16 cellular contexts compared by ENCODE assay signal in the genomic region with DNA sequence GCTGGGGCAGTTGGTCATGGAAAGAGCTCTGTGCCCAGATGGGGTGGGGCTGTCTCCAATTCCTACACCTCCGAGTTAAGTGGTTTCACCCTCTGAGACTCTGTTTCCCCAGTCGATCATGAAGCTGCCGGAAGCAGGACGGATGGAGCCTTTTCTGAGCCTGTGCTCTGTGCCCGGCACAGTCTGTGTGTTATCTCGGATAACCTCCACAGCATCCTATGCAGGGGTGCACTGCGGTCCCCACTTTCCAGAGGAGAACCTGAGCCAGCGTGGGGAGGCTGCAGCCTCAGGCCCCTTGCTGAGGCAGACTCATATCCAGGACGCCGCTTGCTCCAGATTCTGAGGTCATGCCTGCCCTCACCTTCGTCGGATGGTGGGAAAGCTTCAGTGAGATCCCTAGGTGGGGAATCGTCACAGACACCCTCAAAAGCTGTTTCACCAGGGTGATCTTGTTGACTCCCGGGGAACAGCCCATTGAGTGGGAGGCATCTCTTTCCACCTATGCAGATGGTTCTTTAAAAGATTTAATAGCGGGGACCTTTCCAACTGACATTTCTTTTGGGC.
"Had no signal": no experiment of that assay in that cellular context is flagged by ENCODE, and none has a peak within 500 bp of the region (broad histone marks: within the 10 kb centered on the region; RNA-seq: fewer than 3 reads in every experiment).

No MANE protein-coding gene starts in this region.

- ATAC-seq: activated T-cell treated with anti-CD3 and anti-CD28 coated beads, Interleukin-2, amount 50 U/mL, for 4 hours; body of pancreas; gastroesophageal sphincter; natural killer cell; SK-N-SH treated with all-trans-retinoic acid at 6 μM for 48 hours had no signal

- H3K27me3 ChIP-seq: body of pancreas, gastroesophageal sphincter, hepatocyte, transverse colon had no signal

- H3K4me3 ChIP-seq: body of pancreas, gastroesophageal sphincter, hepatocyte, lung, skin epidermis, transverse colon had no signal

- H3K36me3 ChIP-seq: gastroesophageal sphincter, transverse colon had no signal

- H3K4me1 ChIP-seq: body of pancreas, gastroesophageal sphincter, transverse colon had no signal

- H3K36me3 Mint-ChIP-seq: natural killer cell had no signal

- H3K4me3 Mint-ChIP-seq: activated T-cell treated with anti-CD3 and anti-CD28 coated beads, Interleukin-2, amount 50 U/mL, for 4 hours; central memory CD8-positive, alpha-beta T cell; natural killer cell; T-helper 1 cell treated with Interleukin-12 subunit alpha and Interleukin-12 subunit beta and Interleukin-4 antibody, amounts not matched to agents 30 μg/mL and 1 μg/mL, for 36 hours had no signal

- H3K9me3 ChIP-seq: body of pancreas, gastroesophageal sphincter, transverse colon had no signal

- DNase-seq: activated CD4-positive, alpha-beta T cell treated with anti-CD3 and anti-CD28 coated beads, Interleukin-2, amount 50 U/mL, for 4 hours; activated CD4-positive, CD25-positive, alpha-beta regulatory T cell treated with anti-CD3 and anti-CD28 coated beads, Interleukin-2, amount 50 U/mL, for 72 hours; effector memory CD4-positive, alpha-beta T cell; kidney glomerular epithelial cell; natural killer cell; nucleus accumbens; transverse colon had no signal

- H3K9me3 Mint-ChIP-seq: activated T-cell treated with anti-CD3 and anti-CD28 coated beads, Interleukin-2, amount 50 U/mL, for 4 hours; central memory CD8-positive, alpha-beta T cell; natural killer cell; T-helper 1 cell treated with Interleukin-12 subunit alpha and Interleukin-12 subunit beta and Interleukin-4 antibody, amounts not matched to agents 30 μg/mL and 1 μg/mL, for 36 hours had no signal

- H3K27ac ChIP-seq: body of pancreas, gastroesophageal sphincter, hepatocyte, skin epidermis, transverse colon had no signal

- H3K27ac Mint-ChIP-seq: natural killer cell; T-helper 1 cell treated with Interleukin-12 subunit alpha and Interleukin-12 subunit beta and Interleukin-4 antibody, amounts not matched to agents 30 μg/mL and 1 μg/mL, for 36 hours had no signal

- H3K4me1 Mint-ChIP-seq: central memory CD8-positive, alpha-beta T cell; natural killer cell had no signal
